In the genomic region with DNA sequence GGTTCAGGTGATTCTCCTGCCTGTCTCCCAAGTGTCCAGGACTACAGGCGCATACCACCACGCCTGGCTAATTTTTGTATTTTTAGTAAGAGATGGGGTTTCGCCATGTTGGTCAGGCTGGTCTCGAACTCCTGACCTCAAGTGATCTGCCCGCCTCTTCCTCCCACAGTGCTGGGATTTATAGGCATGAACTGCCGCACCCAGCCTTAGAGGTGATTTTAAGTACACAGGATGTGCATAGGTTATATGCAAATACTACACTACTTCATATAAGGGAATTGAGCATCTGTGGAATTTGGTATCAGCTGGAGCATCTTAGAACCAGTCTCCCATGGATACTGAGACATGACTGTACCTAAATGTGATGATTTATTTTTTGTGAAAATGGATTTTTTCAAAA, we compare ENCODE assay signal across 21 cellular contexts.
"Had no signal": no experiment of that assay in that cellular context is flagged by ENCODE, and none has a peak within 500 bp of the region (broad histone marks: within the 10 kb centered on the region; RNA-seq: fewer than 3 reads in every experiment).

No MANE protein-coding gene starts in this region.

- H3K4me3 Mint-ChIP-seq: activated CD4-positive, alpha-beta T cell treated with anti-CD3 and anti-CD28 coated beads for 36 hours; activated naive CD4-positive, alpha-beta T cell treated with anti-CD3 and anti-CD28 coated beads, Interleukin-2, amount 10 ng/mL, durations not matched to agents 7 days and 5 days; neural crest cell; WTC11 had no signal

- DNase-seq: activated CD4-positive, alpha-beta T cell treated with anti-CD3 and anti-CD28 coated beads for 36 hours; activated CD4-positive, alpha-beta T cell treated with anti-CD3 and anti-CD28 coated beads, Interleukin-2, amount 50 U/mL, for 4 hours; activated effector memory CD4-positive, alpha-beta T cell treated with Interleukin-2 at 50 U/mL for 16 hours; activated naive CD4-positive, alpha-beta T cell treated with anti-CD3 and anti-CD28 coated beads, Interleukin-2, amount 10 ng/mL, durations not matched to agents 7 days and 5 days; activated T-cell treated with anti-CD3 and anti-CD28 coated beads, Interleukin-2, amount 50 U/mL, for 48 hours; anterior cingulate cortex; body of pancreas; caudate nucleus; dermis blood vessel endothelial cell; effector CD8-positive, alpha-beta T cell; foreskin melanocyte; left ventricle myocardium superior; spleen; stimulated activated CD4-positive, alpha-beta T cell treated with anti-CD3 and anti-CD28 coated beads, Interleukin-4, amount 100 ng/mL, for 24 hours; stimulated activated naive CD8-positive, alpha-beta T cell treated with anti-CD3 and anti-CD28 coated beads, Interleukin-15, Interleukin-2, amounts not matched to agents 100 U/mL and 50 U/mL, for 24 hours; T1000; tibial artery had no signal

- ATAC-seq: activated CD4-positive, alpha-beta T cell treated with anti-CD3 and anti-CD28 coated beads for 36 hours; body of pancreas; esophagus mucosa; left ventricle myocardium superior; stimulated activated naive CD8-positive, alpha-beta T cell treated with anti-CD3 and anti-CD28 coated beads, Interleukin-15, Interleukin-2, amounts not matched to agents 100 U/mL and 50 U/mL, for 24 hours; WTC11 had no signal

- H3K4me3 ChIP-seq: body of pancreas, hepatocyte, spleen, tibial artery had no signal

- H3K27me3 ChIP-seq: body of pancreas, hepatocyte, spleen, tibial artery had no signal

- H3K27ac Mint-ChIP-seq: activated naive CD4-positive, alpha-beta T cell treated with anti-CD3 and anti-CD28 coated beads, Interleukin-2, amount 10 ng/mL, durations not matched to agents 7 days and 5 days had no signal

- H2AFZ ChIP-seq: hepatocyte had no signal

- H3K9me3 Mint-ChIP-seq: activated naive CD4-positive, alpha-beta T cell treated with anti-CD3 and anti-CD28 coated beads, Interleukin-2, amount 10 ng/mL, durations not matched to agents 7 days and 5 days; neural crest cell; WTC11 had no signal

- H3K27ac ChIP-seq: body of pancreas, tibial artery had no signal

- H3K9me3 ChIP-seq: body of pancreas, spleen, tibial artery had no signal

- H3K4me2 ChIP-seq: hepatocyte had no signal

- H3K27me3 Mint-ChIP-seq: activated CD4-positive, alpha-beta T cell treated with anti-CD3 and anti-CD28 coated beads for 36 hours; activated naive CD4-positive, alpha-beta T cell treated with anti-CD3 and anti-CD28 coated beads, Interleukin-2, amount 10 ng/mL, durations not matched to agents 7 days and 5 days had no signal
